In genomic region chr12:570949-571794, GRCh38 we compare ENCODE assay signal across 8 cellular contexts.
DNase-seq lines count a peak whose midpoint lies in the region; ATAC-seq, FAIRE-seq and TF ChIP-seq lines count a peak whose summit lies in the region.

No MANE protein-coding gene starts in this region.

- H3K23ac ChIP-seq in H1 (ENCODE audit: insufficient read length) = no peak overlapping the region

- H3K4me3 ChIP-seq in H1 (ENCODE audit: extremely low read depth in 1 of 4, insufficient read depth in 2 of 4, low read depth in 3 of 4, low read length in 4 of 4) = peak overlapping the region; percentile 28 to 82 (median 64)
- H3K4me3 ChIP-seq in mucosa of descending colon = no peak overlapping the region

- H3K9me3 ChIP-seq in H1 (ENCODE audit: insufficient read depth in 2 of 2, low read depth in 1 of 2, low read length in 1 of 2) (no peaks in the 10 kb centered on the region), mucosa of descending colon (no peaks in the 10 kb centered on the region)

- TF ChIP-seq CTCF in H1 (IDR thresholded peaks at IDR 0.05; ENCODE audit: control extremely low read depth in 1 of 3, insufficient read depth in 1 of 3, low read depth in 1 of 3, low read length in 3 of 3) = no peak
- no peak for TF ChIP-seq CTCF in mucosa of descending colon (IDR thresholded peaks at IDR 0.05)

- 59% methylated on average over 19 of the region's 21 CpGs; no CpG with 5 or more reads in 1 of the 2 experiments for WGBS in H1 (ENCODE audit: extremely low coverage in 1 of 2, insufficient coverage in 1 of 2, insufficient read length in 1 of 2, insufficient replicate concordance in 2 of 2, low coverage in 1 of 2, low lambda C conversion rate in 2 of 2, missing lambda C conversion rate in 1 of 2), 2 experiments

- intact Hi-C loops in mucosa of descending colon (cut with DNase I, micrococcal nuclease) = loop anchor here (10.0 kb wide), 3 partner anchors 184 to 374 kb away; partner anchors contain the start of genes RAD52 (in 1 of the 2) and WNK1 (in 1 of the 2)

- no peak overlapping the region for H3K14ac ChIP-seq in H1 (ENCODE audit: insufficient read length)

- H3K9ac ChIP-seq in H1 (replicated peaks in 1 of 4; ENCODE audit: extremely low read depth in 1 of 4, low read depth in 3 of 4, low read length in 3 of 4) = peak overlapping the region in 3 of 4 experiments; percentile 4 to 67 (median 34); a peak in 5 of 7 replicates

- FAIRE-seq in H1 (lab: Jason Lieb, UNC) = no peak

- peaks cover 0 to 6% (median 5%) of the 10 kb centered on the region in 4 experiments; a peak in 3 of 7 replicates for H3K27me3 ChIP-seq in H1 (replicated peaks in 1 of 4; ENCODE audit: control insufficient read depth in 3 of 4, extremely low read depth in 1 of 4, insufficient read depth in 3 of 4, low read length in 3 of 4)

- H2BK5ac ChIP-seq in H1 (ENCODE audit: low read depth, low read length) = peak overlapping the region; percentile 46; the same call in 1 of the 2 replicates

- peak overlapping the region; percentile 88; the same call in 1 of the 2 replicates for H2BK12ac ChIP-seq in H1 (ENCODE audit: low read depth, low read length)

- peaks cover 9% of the 10 kb centered on the region for H3K23me2 ChIP-seq in H1 (ENCODE audit: low read depth, low read length)

- no peak overlapping the region for H4K91ac ChIP-seq in H1 (replicated peaks; ENCODE audit: insufficient read length, low read length)

- DNase-seq in Daoy (ENCODE audit: low read depth) (peak; percentile 85), NCI-H82 treated with DMSO at 0.1 percent for 48 hours (lab: John Stamatoyannopoulos, UW; ENCODE audit: unreplicated experiment) (peak; percentile 43), H1 (ENCODE audit: low read depth in 1 of 2, low spot score in 2 of 2) (peak in 1 of 2 experiments; percentile 75), mucosa of descending colon (peak; percentile 78 to 84 (median 81)), AML-193 (lab: John Stamatoyannopoulos, UW) (no peak)
- no peak for DNase-seq in activated naive CD4-positive, alpha-beta T cell treated with anti-CD3 and anti-CD28 coated beads, Interleukin-2, amount 50 U/mL, for 16 hours

- H3K4me1 ChIP-seq in H1 (replicated peaks in 1 of 4; ENCODE audit: control insufficient read depth in 3 of 4, insufficient read depth in 4 of 4, low read length in 3 of 4) = peaks cover 0 to 9% (median 6%) of the 10 kb centered on the region in 4 experiments; a peak in 5 of 7 replicates
- peaks cover 25% of the 10 kb centered on the region for H3K4me1 ChIP-seq in mucosa of descending colon (ENCODE audit: low read depth)

- H4K8ac ChIP-seq in H1 (ENCODE audit: extremely low read depth, insufficient read depth, low read length) = no peak overlapping the region

- H4K20me1 ChIP-seq in H1 (replicated peaks in 1 of 2; ENCODE audit: control insufficient read depth in 1 of 2, insufficient read depth in 2 of 2, low read length in 2 of 2) = no peaks in the 10 kb centered on the region

- no peak overlapping the region for H3K27ac ChIP-seq in H1 (ENCODE audit: low read depth, low read length)

- H4K5ac ChIP-seq in H1 (ENCODE audit: insufficient read length, low read depth, low read length) = no peak overlapping the region

- H2BK15ac ChIP-seq in H1 (ENCODE audit: low read length) = no peak overlapping the region

- no peak overlapping the region for H3K4ac ChIP-seq in H1 (replicated peaks; ENCODE audit: insufficient read length, low read depth, low read length)

- no peaks in the 10 kb centered on the region for H3K79me2 ChIP-seq in H1 (ENCODE audit: control insufficient read depth in 1 of 2, insufficient read depth in 2 of 2, low read length in 2 of 2)

- H3K36me3 ChIP-seq in H1 (ENCODE audit: control insufficient read depth in 2 of 4, insufficient read depth in 4 of 4, low read length in 3 of 4) = no peaks in the 10 kb centered on the region
- H3K36me3 ChIP-seq in mucosa of descending colon (ENCODE audit: low read depth) = no peaks in the 10 kb centered on the region

- CTCF ChIA-PET in H1 (lab: Charles Lee; ENCODE audit: partially characterized antibody) = interaction anchor here (0.6 to 3.6 kb wide), 39 partner anchors 7 to 366 kb away, joined by 3 to 23 read pairs (median 4); partner anchors contain the start of gene WNK1

- H2BK120ac ChIP-seq in H1 (replicated peaks; ENCODE audit: low read depth, low read length) = no peak overlapping the region

- ATAC-seq in mucosa of descending colon (peak; percentile 59), GM21447 (IDR thresholded peaks at IDR 0.05; ENCODE audit: unreplicated experiment) (no peak), GM19452 (IDR thresholded peaks at IDR 0.05; ENCODE audit: unreplicated experiment) (no peak)

- no peak for TF ChIP-seq POLR2A in H1 (IDR thresholded peaks at IDR 0.05; ENCODE audit: control extremely low read depth in 1 of 2, low read depth in 2 of 2, low read length in 2 of 2)

- no peaks in the 10 kb centered on the region for H3K79me1 ChIP-seq in H1 (ENCODE audit: low read depth, low read length)

- no peak overlapping the region for H3K56ac ChIP-seq in H1 (replicated peaks; ENCODE audit: insufficient read length, low read depth, low read length)

- H2AFZ ChIP-seq in H1 (ENCODE audit: low read length) = peak overlapping the region; percentile 85

- H2BK20ac ChIP-seq in H1 (ENCODE audit: low read length) = no peak overlapping the region

- POLR2A ChIA-PET in H1 (lab: Charles Lee; ENCODE audit: partially characterized antibody) = interaction anchor here (0.6 to 2.4 kb wide), 4 partner anchors 24 to 1423 kb away, joined by 3 to 7 read pairs (median 4); partner anchors contain the start of genes RAD52 and WNK1

- no peak for TF ChIP-seq EP300 in H1 (IDR thresholded peaks at IDR 0.05; ENCODE audit: borderline replicate concordance in 1 of 2, low read depth in 2 of 2, low read length in 2 of 2)

- H3K4me2 ChIP-seq in H1 (ENCODE audit: insufficient read depth in 1 of 2, low read depth in 2 of 2, low read length in 2 of 2) = peak overlapping the region; percentile 87 to 98

- no peak overlapping the region for H3K18ac ChIP-seq in H1 (ENCODE audit: extremely low read depth, low read length)

- no peak overlapping the region for H2AK5ac ChIP-seq in H1 (ENCODE audit: low read depth, low read length)

- no peak for TF ChIP-seq RAD21 in H1 (IDR thresholded peaks at IDR 0.05 in 1 of 2, conservative IDR thresholded peaks at IDR 0.05 in 1 of 2; ENCODE audit: low read depth in 2 of 2, low read length in 2 of 2)

TF ChIP-seq in H1, 55 proteins besides CTCF, POLR2A, EP300 and RAD21 (continues in another document):
- TF ChIP-seq TAF1 (IDR thresholded peaks at IDR 0.05; ENCODE audit: low read depth, low read length) = no peak
- no peak for TF ChIP-seq MAFK (IDR thresholded peaks at IDR 0.05; ENCODE audit: low read depth, low read length)
- TF ChIP-seq JUN (IDR thresholded peaks at IDR 0.05; ENCODE audit: low read depth, low read length) = no peak
- no peak for TF ChIP-seq POLR2AphosphoS5 (IDR thresholded peaks at IDR 0.05; ENCODE audit: low read depth, low read length)

Comparison
In these comparisons a context has a peak if more than half of its experiments do, and no peak if none do; other contexts are left out.
1. DNase-seq: peak in Daoy (single experiment), NCI-H82 treated with DMSO at 0.1 percent for 48 hours (single experiment) and mucosa of descending colon (3 of 3); none in activated naive CD4-positive, alpha-beta T cell treated with anti-CD3 and anti-CD28 coated beads, Interleukin-2, amount 50 U/mL, for 16 hours (single experiment) and AML-193 (0 of 2).